8 cellular contexts compared by ENCODE assay signal in the genomic region with DNA sequence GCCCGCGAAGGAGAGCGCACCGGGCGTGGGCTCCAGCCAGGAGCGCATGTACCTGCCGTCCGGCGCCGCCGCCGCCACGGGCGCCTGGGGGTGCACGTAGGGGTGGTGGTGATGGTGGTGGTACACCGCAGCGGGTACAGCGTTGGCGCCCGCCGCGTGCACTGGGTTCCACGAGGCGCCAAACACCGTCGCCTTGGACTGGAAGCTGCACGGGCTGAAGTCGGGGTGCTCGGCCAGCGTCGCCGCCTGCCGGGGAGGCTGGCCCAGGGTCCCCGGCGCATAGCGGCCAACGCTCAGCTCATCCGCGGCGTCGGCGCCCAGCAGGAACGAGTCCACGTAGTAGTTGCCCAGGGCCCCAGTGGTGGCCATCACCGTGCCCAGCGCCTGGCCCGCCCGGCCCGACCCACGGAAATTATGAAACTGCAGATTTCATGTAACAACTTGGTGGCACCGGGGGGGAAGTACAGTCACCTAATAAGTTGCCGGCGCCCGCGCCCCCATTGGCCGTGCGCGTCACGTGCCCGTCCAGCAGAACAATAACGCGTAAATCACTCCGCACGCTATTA. TPM values are rescaled to one million over a fixed set of nuclear protein-coding genes. Genes with fewer than 3 reads are reported as not detected.
DNase-seq lines count a peak whose midpoint lies in the region; ATAC-seq and TF ChIP-seq lines count a peak whose summit lies in the region.

A gene (minus strand): TSS at position 449 of the 566 bp plus-strand sequence. CDS start 80 bp downstream, at position 369.

- DNase-seq in Right ventricle myocardium superior: peak; percentile 75
- no peak for DNase-seq in cardiac septum (ENCODE audit: low spot score)
- no peak for DNase-seq in lung (ENCODE audit: low spot score)
- DNase-seq in uterus: peak; percentile 83 to 93
- DNase-seq in GM13977 (ENCODE audit: low spot score): no peak
- no peak for DNase-seq in midbrain (lab: John Stamatoyannopoulos, UW)
- no peak for DNase-seq in superior temporal gyrus (ENCODE audit: extremely low spot score)

- peak within 1 kb of the TSS in 1 of 2 donors; percentile 43 for H3K27ac ChIP-seq in lung (ENCODE audit: low read depth in 1 of 2, low read length in 1 of 2)
- peak within 1 kb of the TSS; percentile 94 to 96 for H3K27ac ChIP-seq in uterus

- peaks cover 7 to 8% of the 10 kb centered on the region in 2 donors for H3K4me1 ChIP-seq in lung (ENCODE audit: control insufficient read depth in 2 of 2, insufficient read depth in 2 of 2, low read length in 2 of 2)
- no peaks in the 10 kb centered on the region for H3K4me1 ChIP-seq in uterus

- peaks cover 26% of the 10 kb centered on the region for H3K4me1 Mint-ChIP-seq in activated naive CD8-positive, alpha-beta T cell (ENCODE audit: low read depth)

- H3K4me3 ChIP-seq in lung (peak within 1 kb of the TSS; percentile 36), uterus (peak within 1 kb of the TSS; percentile 58 to 66)

- peaks cover 48% of the 10 kb centered on the region for H3K27me3 Mint-ChIP-seq in activated naive CD8-positive, alpha-beta T cell

- TF ChIP-seq POLR2A in uterus (IDR thresholded peaks at IDR 0.05): peak; percentile 55 to 73

- no peaks in the 10 kb centered on the region for H3K9me3 Mint-ChIP-seq in activated naive CD8-positive, alpha-beta T cell (ENCODE audit: low read depth)

- peaks cover 6% of the 10 kb centered on the region for H3K27me3 ChIP-seq in lung (ENCODE audit: control insufficient read depth, insufficient read depth)
- H3K27me3 ChIP-seq in uterus: no peaks in the 10 kb centered on the region

- no peak for ATAC-seq in Right ventricle myocardium superior (ENCODE audit: poor library complexity)
- ATAC-seq in lung (ENCODE audit: insufficient read depth, low FRiP score): no peak

- TF ChIP-seq CTCF in lung (IDR thresholded peaks at IDR 0.05; ENCODE audit: control extremely low read depth, extremely low read depth): no peak
- peak in 2 of 4 experiments; percentile 10 to 29 for TF ChIP-seq CTCF in uterus (IDR thresholded peaks at IDR 0.05)
- TF ChIP-seq CTCF in GM13977 (IDR thresholded peaks at IDR 0.05; ENCODE audit: extremely low read depth, insufficient read depth, missing control alignments): no peak

- intact Hi-C loops in Right ventricle myocardium superior (cut with DNase I): loop anchor here (10.0 kb wide), 1 partner anchor 1270 kb away; no protein-coding TSS in a partner anchor
- intact Hi-C loops in cardiac septum (cut with DNase I): loop anchor here (10.0 kb wide), 1 partner anchor 1300 kb away; no protein-coding TSS in a partner anchor
- intact Hi-C loops in uterus (cut with DNase I; ENCODE audit: low total_unique reads): loop anchor here (5.0 kb wide), 1 partner anchor 1308 kb away; no protein-coding TSS in a partner anchor

- H3K9me3 ChIP-seq in lung (ENCODE audit: control insufficient read depth in 2 of 2, insufficient read depth in 1 of 2, low read length in 1 of 2): peaks cover 0 to 1% of the 10 kb centered on the region in 2 donors
- no peaks in the 10 kb centered on the region for H3K9me3 ChIP-seq in uterus

- H3K4me3 Mint-ChIP-seq in activated naive CD8-positive, alpha-beta T cell: peak within 1 kb of the TSS; percentile 65

- peak within 1 kb of the TSS; percentile 72 for H3K27ac Mint-ChIP-seq in activated naive CD8-positive, alpha-beta T cell

- H3K36me3 ChIP-seq in lung (ENCODE audit: control insufficient read depth in 2 of 2, insufficient read depth in 2 of 2, low read length in 2 of 2) (no peaks in the 10 kb centered on the region), uterus (no peaks in the 10 kb centered on the region)

- in situ Hi-C loops in GM13977 (cut with MboI; ENCODE audit: low pct_unique_long_range_greater_than_20kb, low sequenced_read_pairs, unreplicated experiment): loop anchor here (10.0 to 25.0 kb wide), 2 partner anchors 803 to 1310 kb away; no protein-coding TSS in a partner anchor

- WGBS in lung, 2 donors: 2 to 6% methylated on average over 57 to 64 of the region's 64 CpGs

- no peaks in the 10 kb centered on the region for H3K36me3 Mint-ChIP-seq in activated naive CD8-positive, alpha-beta T cell

RNA-seq across cellular contexts. Expression of the gene that starts here (rescaled TPM):
- total RNA-seq in Right ventricle myocardium superior (not detected), cardiac septum (not detected), lung (under 1 TPM; 0.11 to 0.46 TPM), uterus (10 to 100 TPM in 3 of 4 donors, 1 to 10 TPM in 1; 2.3 to 26.4 (median 22.4) TPM)
- under 1 TPM; 0.40 to 0.85 TPM for polyA plus RNA-seq in lung

Comparison
In these comparisons a context has a peak if more than half of its experiments do, and no peak if none do; other contexts are left out.
1. Peak in DNase-seq in Right ventricle myocardium superior; RNA of the gene not detected or under 1 TPM.
2. DNase-seq: peak in uterus (2 of 2); none in cardiac septum (single experiment), lung (single experiment), GM13977 (single experiment), midbrain (single experiment) and superior temporal gyrus (single experiment).